In genomic region chr17:17304521-17304985, GRCh38 we compare ENCODE assay signal across 1 cellular context.
A peak's percentile ranks its signal among the peaks of the same experiment; 100 is the strongest.
TF ChIP-seq lines count a peak whose summit lies in the region.

No MANE protein-coding gene starts in this region.

TF ChIP-seq in K562, 482 proteins besides CTCF, POLR2A, EP300 and RAD21 (continued from another document and continues in another):
- peak; percentile 59 for TF ChIP-seq CCNT2 (IDR thresholded peaks at IDR 0.05; ENCODE audit: borderline replicate concordance, extremely low read depth, insufficient read length, low read depth, low read length)
- no peak for TF ChIP-seq NCOA2 (IDR thresholded peaks at IDR 0.05; ENCODE audit: partially characterized antibody in 2 of 2)
- TF ChIP-seq MITF (IDR thresholded peaks at IDR 0.05) = peak; percentile 73
- TF ChIP-seq RNF219 (CRISPR knock-in tag; IDR thresholded peaks at IDR 0.05) = no peak
- TF ChIP-seq PHF8 (IDR thresholded peaks at IDR 0.05; ENCODE audit: borderline replicate concordance, low read length) = no peak
- TF ChIP-seq SETDB1 (IDR thresholded peaks at IDR 0.05; ENCODE audit: low read length) = no peak
- no peak for TF ChIP-seq POLR2G (IDR thresholded peaks at IDR 0.05; ENCODE audit: low read depth, low read length)
- TF ChIP-seq E2F5 (CRISPR knock-in tag; IDR thresholded peaks at IDR 0.05) = no peak
- TF ChIP-seq RBM15 (IDR thresholded peaks at IDR 0.05; ENCODE audit: insufficient read depth, low read length) = no peak
- peak in 1 of 2 experiments; percentile 40; a peak in 1 of 4 replicates for TF ChIP-seq KDM1A (IDR thresholded peaks at IDR 0.05)
- no peak for TF ChIP-seq GABPB1 (CRISPR knock-in tag; IDR thresholded peaks at IDR 0.05)
- TF ChIP-seq RERE (CRISPR knock-in tag; IDR thresholded peaks at IDR 0.05; ENCODE audit: borderline replicate concordance) = no peak
- no peak for TF ChIP-seq CEBPZ (IDR thresholded peaks at IDR 0.05; ENCODE audit: borderline replicate concordance, low read depth, low read length)
- TF ChIP-seq BMI1 (IDR thresholded peaks at IDR 0.05; ENCODE audit: low read length) = no peak
- TF ChIP-seq CREB3 (tag; conservative IDR thresholded peaks at IDR 0.05; ENCODE audit: low read depth) = no peak
- no peak for TF ChIP-seq CBX2 (IDR thresholded peaks at IDR 0.05; ENCODE audit: insufficient read depth, low read length, poor library complexity, severe bottlenecking)
- peak; percentile 30; the same call in 1 of the 2 replicates for TF ChIP-seq SMAD4 (CRISPR knock-in tag; conservative IDR thresholded peaks at IDR 0.05)
- TF ChIP-seq FOS (IDR thresholded peaks at IDR 0.05; ENCODE audit: extremely low read depth, insufficient read length) = no peak
- TF ChIP-seq MTA2 (IDR thresholded peaks at IDR 0.05; ENCODE audit: low read depth) = peak; percentile 83
- no peak for TF ChIP-seq RB1 (IDR thresholded peaks at IDR 0.05; ENCODE audit: low read depth)
- no peak for TF ChIP-seq ZNF184 (CRISPR knock-in tag; IDR thresholded peaks at IDR 0.05)
- no peak for TF ChIP-seq HINFP (tag; conservative IDR thresholded peaks at IDR 0.05; ENCODE audit: low read depth)
- TF ChIP-seq NFIC (IDR thresholded peaks at IDR 0.05) = peak; percentile 65
- no peak for TF ChIP-seq RBM25 (IDR thresholded peaks at IDR 0.05; ENCODE audit: low read depth, low read length, severe bottlenecking)
- TF ChIP-seq PREB (CRISPR knock-in tag; IDR thresholded peaks at IDR 0.05) = no peak
- TF ChIP-seq ZNF134 (CRISPR knock-in tag; conservative IDR thresholded peaks at IDR 0.05) = no peak
- 0 out of 2 replicates have a peak, but pooled peaks have one; percentile 25 for TF ChIP-seq TFAP4 (CRISPR knock-in tag; IDR thresholded peaks at IDR 0.05; ENCODE audit: borderline replicate concordance)
- TF ChIP-seq MBD2 (IDR thresholded peaks at IDR 0.05; ENCODE audit: borderline replicate concordance, low read depth) = 0 out of 2 replicates have a peak, but pooled peaks have one; percentile 23
- no peak for TF ChIP-seq ZNF639 (CRISPR knock-in tag; conservative IDR thresholded peaks at IDR 0.05 in 1 of 2, IDR thresholded peaks at IDR 0.05 in 1 of 2)
- no peak for TF ChIP-seq ZFPM2 (CRISPR knock-in tag; IDR thresholded peaks at IDR 0.05)
- TF ChIP-seq PHB2 (IDR thresholded peaks at IDR 0.05; ENCODE audit: low read depth) = peak; percentile 64; the same call in 1 of the 2 replicates
- no peak for TF ChIP-seq ZNF444 (CRISPR knock-in tag; IDR thresholded peaks at IDR 0.05)
- TF ChIP-seq ELF4 (CRISPR knock-in tag; IDR thresholded peaks at IDR 0.05) = no peak
- no peak for TF ChIP-seq MLX (CRISPR knock-in tag; conservative IDR thresholded peaks at IDR 0.05)
- TF ChIP-seq FOSL1 (tag; conservative IDR thresholded peaks at IDR 0.05) = peak; percentile 29; the same call in 1 of the 2 replicates
- TF ChIP-seq NCOR1 (IDR thresholded peaks at IDR 0.05) = peak; percentile 91
- no peak for TF ChIP-seq YY1 (IDR thresholded peaks at IDR 0.05; ENCODE audit: borderline replicate concordance in 1 of 3, control insufficient read depth in 1 of 3, extremely low read depth in 1 of 3, insufficient read depth in 3 of 3, insufficient read length in 1 of 3, insufficient replicate concordance in 2 of 3, low read depth in 1 of 3, low read length in 2 of 3)
- peak; percentile 83 for TF ChIP-seq USF1 (CRISPR knock-in tag; IDR thresholded peaks at IDR 0.05)
